Comparison of ENCODE assay signal across 1 cellular context in the genomic region with DNA sequence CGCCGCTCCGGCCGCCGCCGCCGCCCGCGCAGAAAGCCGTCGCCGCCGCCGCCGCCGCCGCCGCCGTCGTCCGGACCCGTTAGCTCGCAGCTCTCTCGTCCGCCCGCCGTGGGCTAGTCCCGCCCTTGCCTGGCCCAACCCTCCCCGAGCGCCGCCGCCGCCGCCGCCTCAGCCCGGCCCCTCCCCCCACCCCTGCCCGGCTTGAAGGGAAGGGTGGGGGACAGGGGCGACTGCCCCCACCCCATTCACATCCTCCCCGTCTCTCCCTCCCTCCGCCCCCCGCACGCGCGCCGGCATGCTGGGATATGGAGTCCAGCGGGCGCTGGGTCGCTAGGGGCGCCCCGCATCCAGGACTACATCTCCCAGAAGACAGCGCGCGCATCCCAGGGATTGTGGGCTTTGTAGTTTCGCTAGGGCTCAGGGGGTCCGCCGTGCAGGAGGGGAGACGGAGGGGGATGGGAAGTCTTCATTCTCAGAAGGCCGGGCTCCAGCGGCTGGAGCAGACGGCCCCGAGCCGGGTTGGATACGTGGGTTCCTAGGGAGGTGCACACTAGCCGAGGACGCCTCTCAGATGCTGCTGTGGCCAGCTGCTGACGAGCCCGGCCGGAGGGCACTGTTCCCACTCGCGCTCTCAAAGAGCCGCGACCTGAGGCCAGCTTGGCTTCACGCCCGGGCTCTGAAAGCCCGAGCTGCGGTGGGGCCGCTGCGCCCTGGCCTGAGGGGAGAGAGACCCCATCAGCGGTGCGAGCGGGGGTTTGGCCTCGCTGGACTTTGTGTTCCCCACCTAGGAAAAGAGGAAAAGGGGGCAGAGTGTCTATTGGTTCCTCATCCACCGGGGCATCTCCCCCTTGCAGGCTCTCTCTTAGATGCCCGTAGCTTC.
TF ChIP-seq lines count a peak whose summit lies in the region.

A gene with protein sequence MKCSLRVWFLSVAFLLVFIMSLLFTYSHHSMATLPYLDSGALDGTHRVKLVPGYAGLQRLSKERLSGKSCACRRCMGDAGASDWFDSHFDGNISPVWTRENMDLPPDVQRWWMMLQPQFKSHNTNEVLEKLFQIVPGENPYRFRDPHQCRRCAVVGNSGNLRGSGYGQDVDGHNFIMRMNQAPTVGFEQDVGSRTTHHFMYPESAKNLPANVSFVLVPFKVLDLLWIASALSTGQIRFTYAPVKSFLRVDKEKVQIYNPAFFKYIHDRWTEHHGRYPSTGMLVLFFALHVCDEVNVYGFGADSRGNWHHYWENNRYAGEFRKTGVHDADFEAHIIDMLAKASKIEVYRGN (minus strand): TSS at position 118 of the 880 bp plus-strand sequence. CDS start 40,570 bp downstream, outside the sequence.

TF ChIP-seq in K562, 482 proteins besides CTCF, POLR2A, EP300 and RAD21 (continued from another document and continues in another):
- TF ChIP-seq, protein P1, sequence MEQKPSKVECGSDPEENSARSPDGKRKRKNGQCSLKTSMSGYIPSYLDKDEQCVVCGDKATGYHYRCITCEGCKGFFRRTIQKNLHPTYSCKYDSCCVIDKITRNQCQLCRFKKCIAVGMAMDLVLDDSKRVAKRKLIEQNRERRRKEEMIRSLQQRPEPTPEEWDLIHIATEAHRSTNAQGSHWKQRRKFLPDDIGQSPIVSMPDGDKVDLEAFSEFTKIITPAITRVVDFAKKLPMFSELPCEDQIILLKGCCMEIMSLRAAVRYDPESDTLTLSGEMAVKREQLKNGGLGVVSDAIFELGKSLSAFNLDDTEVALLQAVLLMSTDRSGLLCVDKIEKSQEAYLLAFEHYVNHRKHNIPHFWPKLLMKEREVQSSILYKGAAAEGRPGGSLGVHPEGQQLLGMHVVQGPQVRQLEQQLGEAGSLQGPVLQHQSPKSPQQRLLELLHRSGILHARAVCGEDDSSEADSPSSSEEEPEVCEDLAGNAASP (IDR thresholded peaks at IDR 0.05), result no peak
- TF ChIP-seq SMAD4 (CRISPR knock-in tag; conservative IDR thresholded peaks at IDR 0.05), result peak; percentile 87
- peak; percentile 76 for TF ChIP-seq RB1 (IDR thresholded peaks at IDR 0.05; ENCODE audit: low read depth)
- peak; percentile 90 for TF ChIP-seq ZNF311 (CRISPR knock-in tag; IDR thresholded peaks at IDR 0.05)
- no peak for TF ChIP-seq MEF2A (IDR thresholded peaks at IDR 0.05; ENCODE audit: control insufficient read depth, low read depth, low read length)
- peak in 2 of 3 experiments; percentile 55 for TF ChIP-seq YY1 (IDR thresholded peaks at IDR 0.05; ENCODE audit: borderline replicate concordance in 1 of 3, control insufficient read depth in 1 of 3, extremely low read depth in 1 of 3, insufficient read depth in 3 of 3, insufficient read length in 1 of 3, insufficient replicate concordance in 2 of 3, low read depth in 1 of 3, low read length in 2 of 3)
- TF ChIP-seq, protein P2, sequence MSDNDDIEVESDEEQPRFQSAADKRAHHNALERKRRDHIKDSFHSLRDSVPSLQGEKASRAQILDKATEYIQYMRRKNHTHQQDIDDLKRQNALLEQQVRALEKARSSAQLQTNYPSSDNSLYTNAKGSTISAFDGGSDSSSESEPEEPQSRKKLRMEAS (CRISPR knock-in tag; IDR thresholded peaks at IDR 0.05), result 0 out of 2 replicates have a peak, but pooled peaks have one; percentile 41
- no peak for TF ChIP-seq CBFB (CRISPR knock-in tag; IDR thresholded peaks at IDR 0.05)
- 0 out of 2 replicates have a peak, but pooled peaks have one; percentile 55 for TF ChIP-seq TEAD2 (tag; IDR thresholded peaks at IDR 0.05)
- TF ChIP-seq XRCC5 (IDR thresholded peaks at IDR 0.05; ENCODE audit: low read depth, low read length), result no peak; the same call in 1 of the 2 replicates
- TF ChIP-seq NRF1 (conservative IDR thresholded peaks at IDR 0.05 in 1 of 2, IDR thresholded peaks at IDR 0.05 in 1 of 2), result peak; percentile 73 to 75
- TF ChIP-seq, protein P3, sequence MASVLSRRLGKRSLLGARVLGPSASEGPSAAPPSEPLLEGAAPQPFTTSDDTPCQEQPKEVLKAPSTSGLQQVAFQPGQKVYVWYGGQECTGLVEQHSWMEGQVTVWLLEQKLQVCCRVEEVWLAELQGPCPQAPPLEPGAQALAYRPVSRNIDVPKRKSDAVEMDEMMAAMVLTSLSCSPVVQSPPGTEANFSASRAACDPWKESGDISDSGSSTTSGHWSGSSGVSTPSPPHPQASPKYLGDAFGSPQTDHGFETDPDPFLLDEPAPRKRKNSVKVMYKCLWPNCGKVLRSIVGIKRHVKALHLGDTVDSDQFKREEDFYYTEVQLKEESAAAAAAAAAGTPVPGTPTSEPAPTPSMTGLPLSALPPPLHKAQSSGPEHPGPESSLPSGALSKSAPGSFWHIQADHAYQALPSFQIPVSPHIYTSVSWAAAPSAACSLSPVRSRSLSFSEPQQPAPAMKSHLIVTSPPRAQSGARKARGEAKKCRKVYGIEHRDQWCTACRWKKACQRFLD (CRISPR knock-in tag; IDR thresholded peaks at IDR 0.05), result peak; percentile 98
- TF ChIP-seq HMGN3 (IDR thresholded peaks at IDR 0.05; ENCODE audit: borderline replicate concordance, extremely low read depth, insufficient read length, low read depth, low read length), result peak; percentile 69
- peak; percentile 88 for TF ChIP-seq POU5F1 (IDR thresholded peaks at IDR 0.05; ENCODE audit: borderline replicate concordance, low read depth, low read length, partially characterized antibody)
- peak; percentile 35 for TF ChIP-seq ZFX (CRISPR knock-in tag; IDR thresholded peaks at IDR 0.05)
- TF ChIP-seq CBX2 (IDR thresholded peaks at IDR 0.05; ENCODE audit: insufficient read depth, low read length, poor library complexity, severe bottlenecking), result no peak
- no peak for TF ChIP-seq PHTF2 (CRISPR knock-in tag; IDR thresholded peaks at IDR 0.05)
- TF ChIP-seq TBP (optimal IDR thresholded peaks at IDR 0.05; ENCODE audit: low read depth, low read length), result peak; percentile 26
- TF ChIP-seq, protein P4, sequence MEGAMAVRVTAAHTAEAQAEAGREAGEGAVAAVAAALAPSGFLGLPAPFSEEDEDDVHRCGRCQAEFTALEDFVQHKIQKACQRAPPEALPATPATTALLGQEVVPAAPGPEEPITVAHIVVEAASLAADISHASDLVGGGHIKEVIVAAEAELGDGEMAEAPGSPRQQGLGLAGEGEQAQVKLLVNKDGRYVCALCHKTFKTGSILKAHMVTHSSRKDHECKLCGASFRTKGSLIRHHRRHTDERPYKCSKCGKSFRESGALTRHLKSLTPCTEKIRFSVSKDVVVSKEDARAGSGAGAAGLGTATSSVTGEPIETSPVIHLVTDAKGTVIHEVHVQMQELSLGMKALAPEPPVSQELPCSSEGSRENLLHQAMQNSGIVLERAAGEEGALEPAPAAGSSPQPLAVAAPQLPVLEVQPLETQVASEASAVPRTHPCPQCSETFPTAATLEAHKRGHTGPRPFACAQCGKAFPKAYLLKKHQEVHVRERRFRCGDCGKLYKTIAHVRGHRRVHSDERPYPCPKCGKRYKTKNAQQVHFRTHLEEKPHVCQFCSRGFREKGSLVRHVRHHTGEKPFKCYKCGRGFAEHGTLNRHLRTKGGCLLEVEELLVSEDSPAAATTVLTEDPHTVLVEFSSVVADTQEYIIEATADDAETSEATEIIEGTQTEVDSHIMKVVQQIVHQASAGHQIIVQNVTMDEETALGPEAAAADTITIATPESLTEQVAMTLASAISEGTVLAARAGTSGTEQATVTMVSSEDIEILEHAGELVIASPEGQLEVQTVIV (CRISPR knock-in tag; IDR thresholded peaks at IDR 0.05; ENCODE audit: borderline replicate concordance), result no peak
- TF ChIP-seq PTTG1 (tag; IDR thresholded peaks at IDR 0.05; ENCODE audit: low read depth), result no peak
- TF ChIP-seq SAP30 (IDR thresholded peaks at IDR 0.05; ENCODE audit: borderline replicate concordance, insufficient read depth, low read depth, low read length, poor library complexity, severe bottlenecking), result peak; percentile 48
- TF ChIP-seq ZNF41 (CRISPR knock-in tag; conservative IDR thresholded peaks at IDR 0.05), result peak; percentile 64; the same call in 1 of the 2 replicates
- TF ChIP-seq KLF13 (tag; IDR thresholded peaks at IDR 0.05; ENCODE audit: borderline replicate concordance, low read depth), result peak; percentile 67; the same call in 1 of the 2 replicates
- TF ChIP-seq KLF16 (IDR thresholded peaks at IDR 0.05), result no peak
- TF ChIP-seq, protein P5, sequence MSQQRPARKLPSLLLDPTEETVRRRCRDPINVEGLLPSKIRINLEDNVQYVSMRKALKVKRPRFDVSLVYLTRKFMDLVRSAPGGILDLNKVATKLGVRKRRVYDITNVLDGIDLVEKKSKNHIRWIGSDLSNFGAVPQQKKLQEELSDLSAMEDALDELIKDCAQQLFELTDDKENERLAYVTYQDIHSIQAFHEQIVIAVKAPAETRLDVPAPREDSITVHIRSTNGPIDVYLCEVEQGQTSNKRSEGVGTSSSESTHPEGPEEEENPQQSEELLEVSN (IDR thresholded peaks at IDR 0.05; ENCODE audit: borderline replicate concordance in 1 of 2, extremely low read depth in 1 of 2, insufficient read depth in 1 of 2, insufficient read length in 1 of 2, low read depth in 1 of 2, low read length in 1 of 2, poor library complexity in 1 of 2, severe bottlenecking in 1 of 2), result peak in 1 of 2 experiments; percentile 59
- TF ChIP-seq, protein P6, sequence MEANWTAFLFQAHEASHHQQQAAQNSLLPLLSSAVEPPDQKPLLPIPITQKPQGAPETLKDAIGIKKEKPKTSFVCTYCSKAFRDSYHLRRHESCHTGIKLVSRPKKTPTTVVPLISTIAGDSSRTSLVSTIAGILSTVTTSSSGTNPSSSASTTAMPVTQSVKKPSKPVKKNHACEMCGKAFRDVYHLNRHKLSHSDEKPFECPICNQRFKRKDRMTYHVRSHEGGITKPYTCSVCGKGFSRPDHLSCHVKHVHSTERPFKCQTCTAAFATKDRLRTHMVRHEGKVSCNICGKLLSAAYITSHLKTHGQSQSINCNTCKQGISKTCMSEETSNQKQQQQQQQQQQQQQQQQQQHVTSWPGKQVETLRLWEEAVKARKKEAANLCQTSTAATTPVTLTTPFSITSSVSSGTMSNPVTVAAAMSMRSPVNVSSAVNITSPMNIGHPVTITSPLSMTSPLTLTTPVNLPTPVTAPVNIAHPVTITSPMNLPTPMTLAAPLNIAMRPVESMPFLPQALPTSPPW (CRISPR knock-in tag; IDR thresholded peaks at IDR 0.05), result peak; percentile 100
- peak; percentile 64 for TF ChIP-seq NFIC (IDR thresholded peaks at IDR 0.05)
- peak; percentile 84; the same call in 1 of the 2 replicates for TF ChIP-seq DIDO1 (tag; IDR thresholded peaks at IDR 0.05; ENCODE audit: low read depth)
- peak; percentile 89 for TF ChIP-seq PCBP1 (IDR thresholded peaks at IDR 0.05; ENCODE audit: low read depth, low read length, poor library complexity, severe bottlenecking)
- peak; percentile 99 for TF ChIP-seq ZNF644 (tag; IDR thresholded peaks at IDR 0.05; ENCODE audit: low read depth)
- no peak for TF ChIP-seq THRAP3 (IDR thresholded peaks at IDR 0.05; ENCODE audit: borderline replicate concordance)
- no peak for TF ChIP-seq ZNF695 (CRISPR knock-in tag; IDR thresholded peaks at IDR 0.05)
- peak; percentile 90 for TF ChIP-seq MTA1 (IDR thresholded peaks at IDR 0.05; ENCODE audit: borderline replicate concordance)
- TF ChIP-seq TCFL5 (CRISPR knock-in tag; conservative IDR thresholded peaks at IDR 0.05), result 0 out of 2 replicates have a peak, but pooled peaks have one; percentile 50
- TF ChIP-seq FOS (IDR thresholded peaks at IDR 0.05; ENCODE audit: extremely low read depth, insufficient read length), result no peak
- TF ChIP-seq EGR1 (conservative IDR thresholded peaks at IDR 0.05), result peak; percentile 89
- TF ChIP-seq, protein P7, sequence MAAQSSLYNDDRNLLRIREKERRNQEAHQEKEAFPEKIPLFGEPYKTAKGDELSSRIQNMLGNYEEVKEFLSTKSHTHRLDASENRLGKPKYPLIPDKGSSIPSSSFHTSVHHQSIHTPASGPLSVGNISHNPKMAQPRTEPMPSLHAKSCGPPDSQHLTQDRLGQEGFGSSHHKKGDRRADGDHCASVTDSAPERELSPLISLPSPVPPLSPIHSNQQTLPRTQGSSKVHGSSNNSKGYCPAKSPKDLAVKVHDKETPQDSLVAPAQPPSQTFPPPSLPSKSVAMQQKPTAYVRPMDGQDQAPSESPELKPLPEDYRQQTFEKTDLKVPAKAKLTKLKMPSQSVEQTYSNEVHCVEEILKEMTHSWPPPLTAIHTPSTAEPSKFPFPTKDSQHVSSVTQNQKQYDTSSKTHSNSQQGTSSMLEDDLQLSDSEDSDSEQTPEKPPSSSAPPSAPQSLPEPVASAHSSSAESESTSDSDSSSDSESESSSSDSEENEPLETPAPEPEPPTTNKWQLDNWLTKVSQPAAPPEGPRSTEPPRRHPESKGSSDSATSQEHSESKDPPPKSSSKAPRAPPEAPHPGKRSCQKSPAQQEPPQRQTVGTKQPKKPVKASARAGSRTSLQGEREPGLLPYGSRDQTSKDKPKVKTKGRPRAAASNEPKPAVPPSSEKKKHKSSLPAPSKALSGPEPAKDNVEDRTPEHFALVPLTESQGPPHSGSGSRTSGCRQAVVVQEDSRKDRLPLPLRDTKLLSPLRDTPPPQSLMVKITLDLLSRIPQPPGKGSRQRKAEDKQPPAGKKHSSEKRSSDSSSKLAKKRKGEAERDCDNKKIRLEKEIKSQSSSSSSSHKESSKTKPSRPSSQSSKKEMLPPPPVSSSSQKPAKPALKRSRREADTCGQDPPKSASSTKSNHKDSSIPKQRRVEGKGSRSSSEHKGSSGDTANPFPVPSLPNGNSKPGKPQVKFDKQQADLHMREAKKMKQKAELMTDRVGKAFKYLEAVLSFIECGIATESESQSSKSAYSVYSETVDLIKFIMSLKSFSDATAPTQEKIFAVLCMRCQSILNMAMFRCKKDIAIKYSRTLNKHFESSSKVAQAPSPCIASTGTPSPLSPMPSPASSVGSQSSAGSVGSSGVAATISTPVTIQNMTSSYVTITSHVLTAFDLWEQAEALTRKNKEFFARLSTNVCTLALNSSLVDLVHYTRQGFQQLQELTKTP (IDR thresholded peaks at IDR 0.05; ENCODE audit: low read depth in 1 of 2, partially characterized antibody in 2 of 2), result peak; percentile 89 to 100
